ENCODE assay signal across 1 cellular context in the genomic region with DNA sequence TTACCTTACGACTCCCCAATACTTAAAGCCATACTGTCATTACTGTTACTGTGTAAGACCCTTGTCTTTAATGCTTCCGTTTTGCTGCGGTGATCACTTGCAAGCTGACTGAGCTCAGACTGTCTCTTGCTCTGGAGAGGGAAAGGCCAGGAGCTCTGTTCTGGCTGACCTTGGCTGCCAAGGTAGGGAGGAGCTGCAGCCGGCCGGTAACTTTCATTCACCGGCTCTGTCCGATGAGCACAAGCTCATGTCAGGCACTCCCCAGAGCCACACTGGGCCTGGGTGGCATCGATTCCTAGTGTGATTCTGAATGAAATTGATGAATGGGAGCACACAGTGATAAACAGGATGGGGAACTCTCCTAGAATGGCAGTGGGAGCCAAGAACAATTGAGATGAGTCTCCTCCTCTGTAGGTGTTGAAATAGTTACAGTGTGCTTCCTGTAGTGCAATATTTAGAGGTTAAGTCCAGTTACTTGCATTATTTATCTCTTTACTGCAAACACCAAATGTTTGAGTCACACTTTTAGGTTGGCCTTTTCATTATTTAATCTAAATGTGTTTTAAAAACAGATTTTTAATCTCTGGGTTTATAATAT.
A peak's percentile ranks its signal among the peaks of the same experiment; 100 is the strongest.
TF ChIP-seq lines count a peak whose summit lies in the region.

No MANE protein-coding gene starts in this region.

TF ChIP-seq in IMR-90, 13 proteins besides CTCF, POLR2A, EP300 and RAD21:
- TF ChIP-seq BHLHE40 (IDR thresholded peaks at IDR 0.05; ENCODE audit: low read depth, low read length) (no peak), CEBPB (IDR thresholded peaks at IDR 0.05; ENCODE audit: low read depth, low read length) (0 out of 2 replicates have a peak, but pooled peaks have one; percentile 11), FOS (IDR thresholded peaks at IDR 0.05; ENCODE audit: low read depth, low read length) (no peak)
